ENCODE assay signal across 33 cellular contexts in the genomic region with DNA sequence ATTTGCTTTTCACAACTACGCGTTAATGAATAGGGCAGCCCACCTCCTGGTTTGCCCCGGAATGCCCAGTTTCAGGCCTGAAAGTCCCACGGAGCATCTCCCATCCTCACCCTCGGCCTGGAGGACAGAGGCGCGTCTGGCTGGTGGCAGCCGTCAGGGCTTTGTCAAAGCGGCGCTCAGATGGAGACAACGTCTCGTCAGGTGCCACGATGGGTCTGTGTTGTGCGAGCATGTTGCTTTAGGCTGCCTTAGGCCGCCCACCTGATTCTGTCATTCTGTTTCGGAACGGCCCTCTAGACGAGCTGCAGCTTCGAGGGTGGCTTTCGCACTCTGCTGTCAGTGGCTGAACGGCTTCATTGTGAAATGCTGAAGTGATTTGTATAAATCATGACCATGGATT. TPM values are rescaled to one million over a fixed set of nuclear protein-coding genes. Genes with fewer than 3 reads are reported as not detected.
"Had no signal": no experiment of that assay in that cellular context is flagged by ENCODE, and none has a peak within 500 bp of the region (broad histone marks: within the 10 kb centered on the region; RNA-seq: fewer than 3 reads in every experiment).

No MANE protein-coding gene starts in this region.

- H3K9me3 Mint-ChIP-seq: activated B cell treated with CpG ODN at 0.5 μM for 24 hours; activated CD4-positive, alpha-beta memory T cell treated with anti-CD3 and anti-CD28 coated beads for 36 hours; activated naive CD4-positive, alpha-beta T cell treated with anti-CD3 and anti-CD28 coated beads for 36 hours; activated naive CD4-positive, alpha-beta T cell treated with anti-CD3 and anti-CD28 coated beads, Interleukin-2, amount 50 U/mL, for 72 hours; activated T-cell treated with anti-CD3 and anti-CD28 coated beads, Interleukin-2, amount 50 U/mL, for 4 hours; activated T-helper 1 cell treated with anti-CD3 and anti-CD28 coated beads, Interleukin-12 subunit alpha, Interleukin-12 subunit beta, Interleukin-2, Interleukin-4 antibody, amounts not matched to agents 30 ng/mL and 10 ng/mL and 1 ng/mL, durations not matched to agents 14 hours and 24 hours and 36 hours had no signal

- H3K36me3 ChIP-seq: adrenal gland, MG63, Peyer's patch had no signal

- H3K36me3 Mint-ChIP-seq: activated CD4-positive, alpha-beta memory T cell treated with anti-CD3 and anti-CD28 coated beads for 36 hours; activated naive CD4-positive, alpha-beta T cell treated with anti-CD3 and anti-CD28 coated beads, Interleukin-2, amount 50 U/mL, for 72 hours; brain had no signal

- H3K27me3 ChIP-seq: adrenal gland, MG63, Peyer's patch had no signal

- H3K9me3 ChIP-seq: adrenal gland, MG63, Peyer's patch had no signal

- ATAC-seq: activated naive CD4-positive, alpha-beta T cell treated with anti-CD3 and anti-CD28 coated beads, Interleukin-2, amount 50 U/mL, for 72 hours; activated T-cell treated with anti-CD3 and anti-CD28 coated beads, Interleukin-2, amount 50 U/mL, for 4 hours; PC-3 had no signal

- H3K27ac ChIP-seq: adrenal gland, Peyer's patch had no signal

- H3K4me1 Mint-ChIP-seq: activated B cell treated with CpG ODN at 0.5 μM for 24 hours had no signal

- H3K4me3 Mint-ChIP-seq: activated B cell treated with CpG ODN at 0.5 μM for 24 hours; activated CD4-positive, alpha-beta memory T cell treated with anti-CD3 and anti-CD28 coated beads for 36 hours; activated naive CD4-positive, alpha-beta T cell treated with anti-CD3 and anti-CD28 coated beads for 36 hours; activated T-cell treated with anti-CD3 and anti-CD28 coated beads, Interleukin-2, amount 50 U/mL, for 4 hours; activated T-helper 1 cell treated with anti-CD3 and anti-CD28 coated beads, Interleukin-12 subunit alpha, Interleukin-12 subunit beta, Interleukin-2, Interleukin-4 antibody, amounts not matched to agents 30 ng/mL and 10 ng/mL and 1 ng/mL, durations not matched to agents 14 hours and 24 hours and 36 hours; brain had no signal

- H3K4me3 ChIP-seq: adrenal gland, MG63, Peyer's patch had no signal

- H3K27ac Mint-ChIP-seq: activated B cell treated with CpG ODN at 0.5 μM for 24 hours; activated CD4-positive, alpha-beta memory T cell treated with anti-CD3 and anti-CD28 coated beads for 36 hours; activated naive CD4-positive, alpha-beta T cell treated with anti-CD3 and anti-CD28 coated beads for 36 hours; activated naive CD4-positive, alpha-beta T cell treated with anti-CD3 and anti-CD28 coated beads, Interleukin-2, amount 50 U/mL, for 72 hours; activated T-helper 1 cell treated with anti-CD3 and anti-CD28 coated beads, Interleukin-12 subunit alpha, Interleukin-12 subunit beta, Interleukin-2, Interleukin-4 antibody, amounts not matched to agents 30 ng/mL and 10 ng/mL and 1 ng/mL, durations not matched to agents 14 hours and 24 hours and 36 hours had no signal

- DNase-seq: activated B cell treated with CpG ODN at 0.5 μM for 24 hours; activated CD4-positive, alpha-beta memory T cell treated with anti-CD3 and anti-CD28 coated beads for 36 hours; activated CD4-positive, alpha-beta T cell treated with anti-CD3 and anti-CD28 coated beads for 4 hours; activated CD4-positive, alpha-beta T cell treated with anti-CD3 and anti-CD28 coated beads, Interleukin-2, amount 50 U/mL, for 1 hour; activated CD4-positive, CD25-positive, alpha-beta regulatory T cell treated with anti-CD3 and anti-CD28 coated beads, Interleukin-2, amount 50 U/mL, for 72 hours; activated CD8-positive, alpha-beta memory T cell treated with anti-CD3 and anti-CD28 coated beads, Interleukin-2, amount 50 U/mL, for 4 hours; activated gamma-delta T cell treated with Interleukin-2 at 50 U/mL for 16 hours; activated naive CD4-positive, alpha-beta T cell treated with anti-CD3 and anti-CD28 coated beads for 36 hours; activated T-cell treated with anti-CD3 and anti-CD28 coated beads for 4 hours; activated T-cell treated with anti-CD3 and anti-CD28 coated beads, Interleukin-2, amount 50 U/mL, for 4 hours; adrenal gland; anterior cingulate cortex; Kasumi-1; KG1; MG63; NCI-H1048; NCI-H1436 treated with DMSO at 0.1 percent for 48 hours; NCI-H1694 treated with DMSO at 0.1 percent for 48 hours; NCI-H2029; NCI-H345; NCI-H524 treated with DMSO at 0.1 percent for 48 hours; NCI-H748 treated with DMSO at 0.1 percent for 48 hours; NK-92 treated with Interleukin-12 subunit alpha and Interleukin-12 subunit beta, amount 100 ng/mL, for 24 hours; PC-3; Peyer's patch; RPMI8226; SW 1271; T-helper 1 cell; T-helper 2 cell; T-helper 9 cell had no signal

- H3K4me1 ChIP-seq: adrenal gland, Peyer's patch had no signal

RNA-seq across cellular contexts. Expression of gene CFAP46, which starts 39.4 kb away (rescaled TPM):
- total RNA-seq: activated naive CD4-positive, alpha-beta T cell treated with anti-CD3 and anti-CD28 coated beads for 36 hours; activated T-helper 1 cell treated with anti-CD3 and anti-CD28 coated beads, Interleukin-12 subunit alpha, Interleukin-12 subunit beta, Interleukin-2, Interleukin-4 antibody, amounts not matched to agents 30 ng/mL and 10 ng/mL and 1 ng/mL, durations not matched to agents 14 hours and 24 hours and 36 hours; Peyer's patch had no signal
